1 cellular context compared by ENCODE assay signal in genomic region chr1:45622267-45622890, GRCh38.
TF ChIP-seq lines count a peak whose summit lies in the region.

No MANE protein-coding gene starts in this region.

TF ChIP-seq in K562, 482 proteins besides CTCF, POLR2A, EP300 and RAD21 (continued from another document and continues in another):
- TF ChIP-seq ZNF395 (CRISPR knock-in tag; IDR thresholded peaks at IDR 0.05) (no peak), CREB5 (CRISPR knock-in tag; IDR thresholded peaks at IDR 0.05) (no peak), CREB1 (IDR thresholded peaks at IDR 0.05) (no peak), CREB1 (CRISPR knock-in tag; IDR thresholded peaks at IDR 0.05) (no peak), RBM17 (IDR thresholded peaks at IDR 0.05; ENCODE audit: borderline replicate concordance, low read depth, low read length) (no peak), FIP1L1 (IDR thresholded peaks at IDR 0.05; ENCODE audit: low read depth, low read length, poor library complexity, severe bottlenecking) (peak; percentile 63), SOX6 (IDR thresholded peaks at IDR 0.05) (no peak), GABPB1 (CRISPR knock-in tag; IDR thresholded peaks at IDR 0.05) (0 out of 2 replicates have a peak, but pooled peaks have one; percentile 16), CREB3L1 (IDR thresholded peaks at IDR 0.05; ENCODE audit: borderline replicate concordance, low read depth) (no peak), ZNF507 (tag; conservative IDR thresholded peaks at IDR 0.05) (no peak), CXXC5 (CRISPR knock-in tag; IDR thresholded peaks at IDR 0.05) (no peak), ZBTB1 (CRISPR knock-in tag; IDR thresholded peaks at IDR 0.05; ENCODE audit: borderline replicate concordance, low read depth) (no peak), REST (CRISPR knock-in tag; IDR thresholded peaks at IDR 0.05; ENCODE audit: low read depth) (no peak), ZNF561 (CRISPR knock-in tag; conservative IDR thresholded peaks at IDR 0.05) (no peak), ZNF282 (CRISPR knock-in tag; IDR thresholded peaks at IDR 0.05) (0 out of 2 replicates have a peak, but pooled peaks have one; percentile 15), HINFP (tag; conservative IDR thresholded peaks at IDR 0.05; ENCODE audit: low read depth) (no peak), THAP7 (CRISPR knock-in tag; IDR thresholded peaks at IDR 0.05) (no peak), ZNF184 (CRISPR knock-in tag; IDR thresholded peaks at IDR 0.05) (no peak), NCOA4 (IDR thresholded peaks at IDR 0.05; ENCODE audit: partially characterized antibody) (no peak), ZNF592 (IDR thresholded peaks at IDR 0.05) (no peak), ID3 (CRISPR knock-in tag; IDR thresholded peaks at IDR 0.05) (no peak), ID3 (tag; IDR thresholded peaks at IDR 0.05) (0 out of 2 replicates have a peak, but pooled peaks have one; percentile 31), THAP12 (CRISPR knock-in tag; IDR thresholded peaks at IDR 0.05) (no peak), NR2C1 (IDR thresholded peaks at IDR 0.05) (peak; percentile 93), NR2C1 (tag; IDR thresholded peaks at IDR 0.05) (peak; percentile 96), RFX7 (CRISPR knock-in tag; IDR thresholded peaks at IDR 0.05) (no peak), TAF1 (IDR thresholded peaks at IDR 0.05; ENCODE audit: control insufficient read depth, extremely low read depth, insufficient read depth, low read length, severe bottlenecking) (no peak), NCOA2 (IDR thresholded peaks at IDR 0.05; ENCODE audit: partially characterized antibody in 2 of 2) (no peak), RBFOX2 (IDR thresholded peaks at IDR 0.05; ENCODE audit: low read depth, low read length) (0 out of 2 replicates have a peak, but pooled peaks have one; percentile 9), ZNF24 (IDR thresholded peaks at IDR 0.05) (no peak), ZNF280B (CRISPR knock-in tag; IDR thresholded peaks at IDR 0.05) (no peak), SMARCB1 (IDR thresholded peaks at IDR 0.05; ENCODE audit: insufficient read length, low read depth) (no peak), SMC3 (conservative IDR thresholded peaks at IDR 0.05; ENCODE audit: insufficient read depth, low read depth, low read length) (no peak), RBM22 (IDR thresholded peaks at IDR 0.05; ENCODE audit: low read depth, low read length, poor library complexity, severe bottlenecking) (peak; percentile 88), CBFA2T2 (conservative IDR thresholded peaks at IDR 0.05) (no peak), PML (IDR thresholded peaks at IDR 0.05; ENCODE audit: low read length) (no peak)
